In genomic region chrX:49741501-49741900, GRCh38 we compare ENCODE assay signal across 3 cellular contexts. TPM values are rescaled to one million over a fixed set of nuclear protein-coding genes. Genes with fewer than 3 reads are reported as not detected.
"Had no signal": no experiment of that assay in that cellular context is flagged by ENCODE, and none has a peak within 500 bp of the region (broad histone marks: within the 10 kb centered on the region; RNA-seq: fewer than 3 reads in every experiment).

No MANE protein-coding gene starts in this region.

RNA-seq across cellular contexts. Expression of gene PAGE1, which starts 45.7 kb away (rescaled TPM):
- polyA plus RNA-seq: stomach, thymus, urinary bladder had no signal
